In the genomic region with DNA sequence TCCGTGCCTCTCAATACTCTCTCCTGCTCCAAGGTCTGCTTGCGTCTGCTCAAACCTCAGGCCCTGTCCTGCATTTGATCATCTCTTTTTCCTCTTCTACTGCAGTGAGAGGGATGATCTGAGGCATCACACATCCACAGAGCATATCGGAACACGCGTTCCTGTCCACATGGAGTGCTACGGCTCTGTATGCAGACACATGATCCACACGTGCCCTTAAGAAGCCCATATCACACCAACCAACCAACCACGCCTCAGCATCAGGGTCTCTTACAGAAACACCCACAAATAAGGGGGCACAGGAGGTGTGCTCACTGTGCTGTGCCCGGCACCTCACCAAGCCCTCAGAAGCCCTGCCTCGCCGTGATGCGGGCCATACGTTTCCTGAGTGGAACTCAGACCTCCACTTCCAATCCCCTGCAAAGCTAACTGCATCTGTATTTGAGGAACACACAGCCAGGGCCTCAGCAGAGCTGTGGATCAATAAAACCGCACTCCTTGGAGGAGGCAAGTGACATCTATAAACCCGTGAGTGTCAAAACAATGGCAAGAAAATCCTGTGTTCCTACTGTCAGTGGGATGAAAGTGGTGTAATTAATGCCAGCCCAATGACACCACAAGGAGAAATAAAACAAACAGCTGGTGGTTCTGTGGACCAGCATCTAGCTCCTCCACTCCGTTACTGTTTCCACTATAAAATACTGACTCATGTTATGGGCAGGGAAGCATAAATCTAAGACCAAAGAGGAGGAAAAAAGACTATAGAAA, we compare ENCODE assay signal across 18 cellular contexts. TPM values are rescaled to one million over a fixed set of nuclear protein-coding genes. Genes with fewer than 3 reads are reported as not detected.
"Had no signal": no experiment of that assay in that cellular context is flagged by ENCODE, and none has a peak within 500 bp of the region (broad histone marks: within the 10 kb centered on the region; RNA-seq: fewer than 3 reads in every experiment).

No MANE protein-coding gene starts in this region.

- H3K4me1 Mint-ChIP-seq: naive thymus-derived CD8-positive, alpha-beta T cell had no signal

- H3K9me3 ChIP-seq: heart right ventricle, mucosa of descending colon, pancreas, prostate gland, suprapubic skin, thyroid gland, upper lobe of left lung, vagina had no signal

- H3K9me3 Mint-ChIP-seq: naive thymus-derived CD8-positive, alpha-beta T cell; neural crest cell had no signal

- H3K36me3 Mint-ChIP-seq: naive thymus-derived CD8-positive, alpha-beta T cell had no signal

- H3K4me3 Mint-ChIP-seq: naive thymus-derived CD8-positive, alpha-beta T cell; neural crest cell had no signal

- H3K4me3 ChIP-seq: heart right ventricle, mucosa of descending colon, pancreas, prostate gland, suprapubic skin, thyroid gland, upper lobe of left lung, vagina had no signal

- H3K27me3 ChIP-seq: heart right ventricle, pancreas, suprapubic skin, thyroid gland, upper lobe of left lung, vagina had no signal

- DNase-seq: effector memory CD4-positive, alpha-beta T cell; heart right ventricle; hypothalamus; kidney glomerular epithelial cell; mammary epithelial cell; mucosa of descending colon; naive thymus-derived CD8-positive, alpha-beta T cell; occipital lobe; small intestine; stimulated activated CD4-positive, alpha-beta T cell treated with anti-CD3 and anti-CD28 coated beads, Interleukin-12 subunit alpha, Interleukin-12 subunit beta, amount 100 ng/mL, for 4 hours; stimulated activated naive CD4-positive, alpha-beta T cell; thyroid gland; upper lobe of left lung had no signal

- H3K27ac ChIP-seq: heart right ventricle, pancreas, prostate gland, suprapubic skin, thyroid gland, upper lobe of left lung, vagina had no signal

- H3K4me1 ChIP-seq: heart right ventricle, pancreas, prostate gland, upper lobe of left lung, vagina had no signal

- H3K36me3 ChIP-seq: heart right ventricle, pancreas, prostate gland, suprapubic skin, thyroid gland, upper lobe of left lung, vagina had no signal

RNA-seq across cellular contexts. Expression of a gene that starts 40.4 kb away (rescaled TPM):
- total RNA-seq: naive thymus-derived CD8-positive, alpha-beta T cell had no signal
